ENCODE assay signal across 20 cellular contexts in the genomic region with DNA sequence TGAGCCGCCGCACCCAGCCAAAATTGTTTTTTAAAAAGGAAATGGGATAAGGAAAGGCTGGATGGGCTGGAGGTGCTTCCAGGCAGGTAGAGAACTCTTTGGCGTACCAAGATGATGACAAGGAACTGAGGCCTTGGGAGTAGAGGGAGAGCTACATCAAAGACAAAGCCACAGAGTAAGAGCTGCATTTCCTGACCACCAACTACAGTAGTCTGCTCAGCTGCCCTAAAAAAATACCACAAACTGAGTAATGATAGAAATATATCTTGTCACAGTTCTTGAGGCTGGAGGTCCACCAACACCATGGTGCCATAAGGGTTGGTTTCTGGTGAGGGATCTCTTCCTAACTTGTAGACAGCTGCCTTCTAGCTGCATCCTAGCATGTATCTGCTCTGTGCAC. TPM values are rescaled to one million over a fixed set of nuclear protein-coding genes. Genes with fewer than 3 reads are reported as not detected.
DNase-seq lines count a peak whose midpoint lies in the region; ATAC-seq and TF ChIP-seq lines count a peak whose summit lies in the region.
"Had no signal": no experiment of that assay in that cellular context is flagged by ENCODE, and none has a peak within 500 bp of the region (broad histone marks: within the 10 kb centered on the region; RNA-seq: fewer than 3 reads in every experiment).

No MANE protein-coding gene starts in this region.

- no peaks in the 10 kb centered on the region for H3K9me3 ChIP-seq in CD4-positive, alpha-beta T cell (ENCODE audit: control insufficient read depth, low read length)
- H3K9me3 ChIP-seq in stomach: no peaks in the 10 kb centered on the region

- no peak for TF ChIP-seq CTCF in CD4-positive, alpha-beta T cell (IDR thresholded peaks at IDR 0.05)
- TF ChIP-seq CTCF in activated CD8-positive, alpha-beta T cell treated with anti-CD3 and anti-CD28 coated beads for 36 hours (IDR thresholded peaks at IDR 0.05): no peak
- no peak for TF ChIP-seq CTCF in stomach (IDR thresholded peaks at IDR 0.05)
- TF ChIP-seq CTCF in nephron progenitor cell (IDR thresholded peaks at IDR 0.05): no peak

- no peaks in the 10 kb centered on the region for H3K27me3 ChIP-seq in CD4-positive, alpha-beta T cell (ENCODE audit: control insufficient read depth, insufficient read depth, low read length)
- no peaks in the 10 kb centered on the region for H3K27me3 ChIP-seq in stomach

- peak; percentile 38 for ATAC-seq in activated CD8-positive, alpha-beta memory T cell treated with anti-CD3 and anti-CD28 coated beads, Interleukin-2, amount 10 ng/mL, durations not matched to agents 7 days and 5 days
- peak; percentile 42 for ATAC-seq in CD4-positive, alpha-beta T cell (ENCODE audit: poor library complexity)
- ATAC-seq in activated CD8-positive, alpha-beta T cell treated with anti-CD3 and anti-CD28 coated beads for 36 hours: peak; percentile 10
- ATAC-seq in sciatic nerve (no peak), HG03196 (IDR thresholded peaks at IDR 0.05; ENCODE audit: unreplicated experiment) (no peak)
- ATAC-seq: A549, PC-3 had no signal

- CTCF ChIA-PET in activated CD8-positive, alpha-beta memory T cell treated with anti-CD3 and anti-CD28 coated beads, Interleukin-2, amount 10 ng/mL, durations not matched to agents 7 days and 5 days (lab: Charles Lee): interaction anchor here (0.6 to 3.0 kb wide), 12 partner anchors 9 to 709 kb away, joined by 3 to 17 read pairs (median 4); a partner anchor contains a TSS
- CTCF ChIA-PET in CD4-positive, alpha-beta T cell (lab: Charles Lee): interaction anchor here (1.6 kb wide), 1 partner anchor 683 kb away, joined by 6 read pairs; no protein-coding TSS in a partner anchor
- CTCF ChIA-PET in activated CD8-positive, alpha-beta T cell treated with anti-CD3 and anti-CD28 coated beads for 36 hours (lab: Charles Lee): interaction anchor here (1.9 to 7.0 kb wide), 4 partner anchors 309 to 709 kb away, joined by 7 to 73 read pairs (median 26); no protein-coding TSS in a partner anchor

- no peak for TF ChIP-seq POLR2A in stomach (IDR thresholded peaks at IDR 0.05)

- H3K4me3 Mint-ChIP-seq in activated CD8-positive, alpha-beta memory T cell treated with anti-CD3 and anti-CD28 coated beads, Interleukin-2, amount 10 ng/mL, durations not matched to agents 7 days and 5 days: no peak overlapping the region
- H3K4me3 Mint-ChIP-seq in CD4-positive, alpha-beta T cell: no peak overlapping the region
- no peak overlapping the region for H3K4me3 Mint-ChIP-seq in activated CD8-positive, alpha-beta T cell treated with anti-CD3 and anti-CD28 coated beads for 36 hours
- no peak overlapping the region for H3K4me3 Mint-ChIP-seq in nephron progenitor cell

- no peak overlapping the region for H3K27ac ChIP-seq in CD4-positive, alpha-beta T cell (ENCODE audit: low read depth, low read length)
- H3K27ac ChIP-seq in stomach: no peak overlapping the region
- H3K27ac ChIP-seq: A549 had no signal

- peaks cover 29% of the 10 kb centered on the region for H3K4me1 Mint-ChIP-seq in activated CD8-positive, alpha-beta memory T cell treated with anti-CD3 and anti-CD28 coated beads, Interleukin-2, amount 10 ng/mL, durations not matched to agents 7 days and 5 days
- H3K4me1 Mint-ChIP-seq in CD4-positive, alpha-beta T cell (ENCODE audit: low read depth): peaks cover 19% of the 10 kb centered on the region
- H3K4me1 Mint-ChIP-seq in activated CD8-positive, alpha-beta T cell treated with anti-CD3 and anti-CD28 coated beads for 36 hours (ENCODE audit: low read depth): peaks cover 23% of the 10 kb centered on the region
- peaks cover 5% of the 10 kb centered on the region for H3K4me1 Mint-ChIP-seq in nephron progenitor cell

- no peak for TF ChIP-seq EP300 in stomach (IDR thresholded peaks at IDR 0.05)

- H3K27me3 Mint-ChIP-seq in activated CD8-positive, alpha-beta memory T cell treated with anti-CD3 and anti-CD28 coated beads, Interleukin-2, amount 10 ng/mL, durations not matched to agents 7 days and 5 days: no peaks in the 10 kb centered on the region
- H3K27me3 Mint-ChIP-seq in CD4-positive, alpha-beta T cell: no peaks in the 10 kb centered on the region
- no peaks in the 10 kb centered on the region for H3K27me3 Mint-ChIP-seq in activated CD8-positive, alpha-beta T cell treated with anti-CD3 and anti-CD28 coated beads for 36 hours
- peaks cover 10% of the 10 kb centered on the region for H3K27me3 Mint-ChIP-seq in nephron progenitor cell (ENCODE audit: low read depth, poor library complexity)
- H3K27me3 Mint-ChIP-seq: CD4-positive, alpha-beta memory T cell had no signal

- H3K4me1 ChIP-seq in stomach: peaks cover 0 to 18% (median 10%) of the 10 kb centered on the region in 4 donors
- H3K4me1 ChIP-seq: A549 had no signal

- H3K4me3 ChIP-seq in stomach: no peak overlapping the region
- H3K4me3 ChIP-seq: A549 had no signal

- H3K27ac Mint-ChIP-seq in activated CD8-positive, alpha-beta memory T cell treated with anti-CD3 and anti-CD28 coated beads, Interleukin-2, amount 10 ng/mL, durations not matched to agents 7 days and 5 days: peak overlapping the region; percentile 34
- H3K27ac Mint-ChIP-seq in CD4-positive, alpha-beta T cell: no peak overlapping the region
- H3K27ac Mint-ChIP-seq in activated CD8-positive, alpha-beta T cell treated with anti-CD3 and anti-CD28 coated beads for 36 hours: no peak overlapping the region
- no peak overlapping the region for H3K27ac Mint-ChIP-seq in nephron progenitor cell

- peaks cover 11% of the 10 kb centered on the region for H3K9me3 Mint-ChIP-seq in activated CD8-positive, alpha-beta memory T cell treated with anti-CD3 and anti-CD28 coated beads, Interleukin-2, amount 10 ng/mL, durations not matched to agents 7 days and 5 days (ENCODE audit: low read depth)
- no peaks in the 10 kb centered on the region for H3K9me3 Mint-ChIP-seq in CD4-positive, alpha-beta T cell
- peaks cover 7% of the 10 kb centered on the region for H3K9me3 Mint-ChIP-seq in activated CD8-positive, alpha-beta T cell treated with anti-CD3 and anti-CD28 coated beads for 36 hours
- H3K9me3 Mint-ChIP-seq in nephron progenitor cell: peaks cover 30% of the 10 kb centered on the region
- H3K9me3 Mint-ChIP-seq: CD4-positive, alpha-beta memory T cell had no signal

- H3K36me3 ChIP-seq in stomach: no peaks in the 10 kb centered on the region

- DNase-seq in activated CD8-positive, alpha-beta memory T cell treated with anti-CD3 and anti-CD28 coated beads, Interleukin-2, amount 10 ng/mL, durations not matched to agents 7 days and 5 days: peak; percentile 46
- DNase-seq in activated CD8-positive, alpha-beta memory T cell treated with anti-CD3 and anti-CD28 coated beads, Interleukin-2, amount 50 U/mL, for 48 hours: no peak
- DNase-seq in CD4-positive, alpha-beta T cell: no peak
- DNase-seq in activated CD8-positive, alpha-beta T cell treated with anti-CD3 and anti-CD28 coated beads for 36 hours: no peak
- DNase-seq in sciatic nerve (ENCODE audit: low spot score): peak; percentile 26
- DNase-seq in stomach: no peak
- no peak for DNase-seq in nephron progenitor cell
- DNase-seq: CD4-positive, alpha-beta memory T cell; GF-D8; GOT3; KBM-7; NCI-H1092; NCI-H1694; NCI-H2107; NCI-H345; NCI-H526 treated with DMSO at 0.1 percent for 48 hours; PC-3 had no signal

- POLR2A ChIA-PET in CD4-positive, alpha-beta T cell (lab: Charles Lee): interaction anchor here (1.5 kb wide), 1 partner anchor 20 kb away, joined by 3 read pairs; a partner anchor contains a TSS
- POLR2A ChIA-PET in activated CD8-positive, alpha-beta T cell treated with anti-CD3 and anti-CD28 coated beads for 36 hours (lab: Charles Lee): interaction anchor here (0.7 kb wide), 1 partner anchor 224 kb away, joined by 3 read pairs; no protein-coding TSS in a partner anchor

- intact Hi-C loops in CD4-positive, alpha-beta T cell (cut with DNase I, micrococcal nuclease): no loop called here
- intact Hi-C loops in activated CD8-positive, alpha-beta T cell treated with anti-CD3 and anti-CD28 coated beads for 36 hours (cut with micrococcal nuclease): no loop called here
- intact Hi-C loops in sciatic nerve (cut with DNase I): loop anchor here (10.0 kb wide), 1 partner anchor 333 kb away; a partner anchor contains a TSS
- intact Hi-C loops in stomach (cut with DNase I; ENCODE audit: low total_unique reads): no loop called here

- WGBS in stomach, 5 donors: 94 to 98% (median 95%) methylated on average over 3 of the region's 3 CpGs

- peaks cover 14% of the 10 kb centered on the region for H3K36me3 Mint-ChIP-seq in activated CD8-positive, alpha-beta memory T cell treated with anti-CD3 and anti-CD28 coated beads, Interleukin-2, amount 10 ng/mL, durations not matched to agents 7 days and 5 days
- H3K36me3 Mint-ChIP-seq in CD4-positive, alpha-beta T cell (ENCODE audit: low read depth): no peaks in the 10 kb centered on the region
- peaks cover 5% of the 10 kb centered on the region for H3K36me3 Mint-ChIP-seq in activated CD8-positive, alpha-beta T cell treated with anti-CD3 and anti-CD28 coated beads for 36 hours (ENCODE audit: low read depth)
- H3K36me3 Mint-ChIP-seq in nephron progenitor cell (ENCODE audit: low read depth): no peaks in the 10 kb centered on the region

RNA-seq across cellular contexts. Expression of a gene that starts 8.2 kb away (rescaled TPM):
- not detected for total RNA-seq in activated CD8-positive, alpha-beta memory T cell treated with anti-CD3 and anti-CD28 coated beads, Interleukin-2, amount 10 ng/mL, durations not matched to agents 7 days and 5 days
- total RNA-seq in CD4-positive, alpha-beta T cell: not detected
- total RNA-seq in activated CD8-positive, alpha-beta T cell treated with anti-CD3 and anti-CD28 coated beads for 36 hours: not detected
- total RNA-seq in sciatic nerve (not detected), stomach (not detected)
- not detected for polyA plus RNA-seq in stomach
- total RNA-seq: CD4-positive, alpha-beta memory T cell; MCF 10A; PC-3 had no signal
- polyA plus RNA-seq: A549; CD4-positive, alpha-beta memory T cell had no signal

RNA-seq across cellular contexts. Expression of a gene that starts 19.4 kb away (rescaled TPM):
- not detected for total RNA-seq in activated CD8-positive, alpha-beta memory T cell treated with anti-CD3 and anti-CD28 coated beads, Interleukin-2, amount 10 ng/mL, durations not matched to agents 7 days and 5 days
- total RNA-seq in CD4-positive, alpha-beta T cell: not detected
- not detected for total RNA-seq in activated CD8-positive, alpha-beta T cell treated with anti-CD3 and anti-CD28 coated beads for 36 hours
- total RNA-seq in sciatic nerve (not detected), stomach (not detected)
- polyA plus RNA-seq in stomach: not detected
- total RNA-seq: CD4-positive, alpha-beta memory T cell; MCF 10A; PC-3 had no signal
- polyA plus RNA-seq: A549; CD4-positive, alpha-beta memory T cell had no signal

RNA-seq across cellular contexts. Expression of a gene that starts 20.2 kb away (rescaled TPM):
- total RNA-seq in activated CD8-positive, alpha-beta memory T cell treated with anti-CD3 and anti-CD28 coated beads, Interleukin-2, amount 10 ng/mL, durations not matched to agents 7 days and 5 days: 10 to 100 TPM; 22.0 to 29.0 TPM
- 10 to 100 TPM; 26.6 to 27.3 TPM for total RNA-seq in CD4-positive, alpha-beta T cell
- 10 to 100 TPM; 16.1 to 16.5 TPM for total RNA-seq in activated CD8-positive, alpha-beta T cell treated with anti-CD3 and anti-CD28 coated beads for 36 hours
- total RNA-seq in sciatic nerve (21.9 TPM), stomach (10 to 100 TPM in 3 of 5 donors, 1 to 10 TPM in 2; 5.8 to 35.4 (median 11.6) TPM)
- polyA plus RNA-seq in stomach: 10 to 100 TPM in 1 of 3 donors, 1 to 10 TPM in 2; 5.5 to 11.8 (median 10.0) TPM

Comparison
In these comparisons a context has a peak if more than half of its experiments do, and no peak if none do; other contexts are left out.
1. DNase-seq: peak in activated CD8-positive, alpha-beta memory T cell treated with anti-CD3 and anti-CD28 coated beads, Interleukin-2, amount 10 ng/mL, durations not matched to agents 7 days and 5 days (single experiment) and sciatic nerve (single experiment); none in activated CD8-positive, alpha-beta memory T cell treated with anti-CD3 and anti-CD28 coated beads, Interleukin-2, amount 50 U/mL, for 48 hours (single experiment), CD4-positive, alpha-beta T cell (0 of 10), activated CD8-positive, alpha-beta T cell treated with anti-CD3 and anti-CD28 coated beads for 36 hours (single experiment), stomach (single experiment) and nephron progenitor cell (single experiment).
2. ATAC-seq: peak in activated CD8-positive, alpha-beta memory T cell treated with anti-CD3 and anti-CD28 coated beads, Interleukin-2, amount 10 ng/mL, durations not matched to agents 7 days and 5 days (single experiment), CD4-positive, alpha-beta T cell (single experiment) and activated CD8-positive, alpha-beta T cell treated with anti-CD3 and anti-CD28 coated beads for 36 hours (single experiment); none in sciatic nerve (single experiment) and HG03196 (single experiment).